ENCODE assay signal across 8 cellular contexts in genomic region chr6:125974214-125974866, GRCh38. TPM values are rescaled to one million over a fixed set of nuclear protein-coding genes. Genes with fewer than 3 reads are reported as not detected.
DNase-seq lines count a peak whose midpoint lies in the region; ATAC-seq and TF ChIP-seq lines count a peak whose summit lies in the region.

No MANE protein-coding gene starts in this region.

- H3K9me3 ChIP-seq in liver (ENCODE audit: control insufficient read depth in 4 of 4, low read length in 3 of 4) = no peaks in the 10 kb centered on the region

- TF ChIP-seq RAD21 in liver (IDR thresholded peaks at IDR 0.05) = peak; percentile 83

- H3K4me1 ChIP-seq in liver (ENCODE audit: control insufficient read depth in 4 of 4, insufficient read depth in 4 of 4, low read length in 3 of 4) = peaks cover 0 to 5% (median 4%) of the 10 kb centered on the region in 4 donors

- 34% methylated on average over 5 of the region's 5 CpGs for WGBS in liver

- H3K36me3 ChIP-seq in liver (ENCODE audit: control insufficient read depth in 4 of 4, insufficient read depth in 3 of 4, low read depth in 1 of 4, low read length in 3 of 4) = peaks cover 1 to 15% (median 5%) of the 10 kb centered on the region in 4 donors

- no peaks in the 10 kb centered on the region for H3K27me3 ChIP-seq in liver (ENCODE audit: control insufficient read depth in 4 of 4, insufficient read depth in 4 of 4, low read length in 3 of 4)

- peaks cover 5% of the 10 kb centered on the region for H3K4me1 Mint-ChIP-seq in CD14-positive monocyte

- H3K27ac Mint-ChIP-seq in CD14-positive monocyte = no peak overlapping the region

- no peak overlapping the region for H3K4me3 Mint-ChIP-seq in CD14-positive monocyte

- ATAC-seq in GM18519 (IDR thresholded peaks at IDR 0.05; ENCODE audit: low FRiP score, unreplicated experiment) (peak; percentile 86), HG03095 (IDR thresholded peaks at IDR 0.05; ENCODE audit: unreplicated experiment) (peak; percentile 81)

- H3K9me3 Mint-ChIP-seq in CD14-positive monocyte = no peaks in the 10 kb centered on the region

- H3K9ac ChIP-seq in liver (ENCODE audit: low read depth in 1 of 2, low read length in 2 of 2) = no peak overlapping the region

- no peaks in the 10 kb centered on the region for H3K27me3 Mint-ChIP-seq in CD14-positive monocyte (ENCODE audit: low read depth in 3 of 3)

- intact Hi-C loops in CD14-positive monocyte (cut with micrococcal nuclease) = no loop called here

- DNase-seq in CD14-positive monocyte (ENCODE audit: low spot score) = no peak
- DNase-seq in NCI-H526 treated with DMSO at 0.1 percent for 48 hours (lab: John Stamatoyannopoulos, UW) = peak; percentile 36
- DNase-seq in central memory CD4-positive, alpha-beta T cell = peak; percentile 43
- DNase-seq in stimulated activated CD4-positive, alpha-beta T cell treated with anti-CD3 and anti-CD28 coated beads, Interleukin-4, amount 100 ng/mL, for 1 hour = no peak
- DNase-seq in NK-92 treated with Interleukin-12 subunit alpha and Interleukin-12 subunit beta, amount 100 ng/mL, for 24 hours (lab: John Stamatoyannopoulos, UW) = no peak

- peaks cover 39 to 63% of the 10 kb centered on the region in 2 donors for H3K36me3 Mint-ChIP-seq in CD14-positive monocyte

- peak; percentile 76 for TF ChIP-seq CTCF in CD14-positive monocyte (IDR thresholded peaks at IDR 0.05)
- TF ChIP-seq CTCF in liver (IDR thresholded peaks at IDR 0.05; ENCODE audit: low read depth, low read length, missing input control) = peak; percentile 66

- H3K4me3 ChIP-seq in liver (ENCODE audit: low read depth in 1 of 3, low read length in 3 of 3) = no peak overlapping the region

- H3K27ac ChIP-seq in liver (ENCODE audit: low read depth in 1 of 2, low read length in 2 of 2) = no peak overlapping the region

TF ChIP-seq in liver, 16 proteins besides CTCF, POLR2A, EP300 and RAD21:
- TF ChIP-seq YY1 (IDR thresholded peaks at IDR 0.05) = no peak
- TF ChIP-seq JUND (IDR thresholded peaks at IDR 0.05) = no peak
- no peak for TF ChIP-seq TAF1 (conservative IDR thresholded peaks at IDR 0.05)
- no peak for TF ChIP-seq ATF3 (IDR thresholded peaks at IDR 0.05)
- no peak for TF ChIP-seq FOXA2 (IDR thresholded peaks at IDR 0.05)
- TF ChIP-seq EGR1 (IDR thresholded peaks at IDR 0.05; ENCODE audit: low read depth in 2 of 2) = no peak
- TF ChIP-seq RXRA (IDR thresholded peaks at IDR 0.05) = no peak
- no peak for TF ChIP-seq NR2F2 (IDR thresholded peaks at IDR 0.05)
- no peak for TF ChIP-seq ZBTB33 (IDR thresholded peaks at IDR 0.05)
- no peak for TF ChIP-seq MAX (IDR thresholded peaks at IDR 0.05)
- TF ChIP-seq REST (IDR thresholded peaks at IDR 0.05) = no peak
- no peak for TF ChIP-seq HNF4A (conservative IDR thresholded peaks at IDR 0.05)
- TF ChIP-seq FOXA1 (IDR thresholded peaks at IDR 0.05) = no peak
TF ChIP-seq in liver: peak in this region for 0.

RNA-seq across cellular contexts. Expression of gene TRMT11, which starts 12.0 kb away (rescaled TPM):
- polyA plus RNA-seq in CD14-positive monocyte = 1 to 10 TPM; 2.1 TPM
- total RNA-seq in liver = 10 to 100 TPM in 1 of 2 donors, 1 to 10 TPM in 1; 9.9 to 82.3 TPM
- 10 to 100 TPM; 10.3 to 24.1 TPM for polyA plus RNA-seq in liver

RNA-seq across cellular contexts. Expression of gene HINT3, which starts 17.8 kb away (rescaled TPM):
- polyA plus RNA-seq in CD14-positive monocyte (10 to 100 TPM; 12.3 to 18.0 TPM), liver (1 to 10 TPM; 5.6 to 9.2 TPM)
- total RNA-seq in liver = 10 to 100 TPM; 12.1 to 17.4 TPM

Comparison
In these comparisons a context has a peak if more than half of its experiments do, and no peak if none do; other contexts are left out.
1. DNase-seq: peak in NCI-H526 treated with DMSO at 0.1 percent for 48 hours (single experiment) and central memory CD4-positive, alpha-beta T cell (single experiment); none in CD14-positive monocyte (single experiment), stimulated activated CD4-positive, alpha-beta T cell treated with anti-CD3 and anti-CD28 coated beads, Interleukin-4, amount 100 ng/mL, for 1 hour (single experiment) and NK-92 treated with Interleukin-12 subunit alpha and Interleukin-12 subunit beta, amount 100 ng/mL, for 24 hours (single experiment).